21 cellular contexts compared by ENCODE assay signal in genomic region chr5:13498279-13498678, GRCh38.
DNase-seq lines count a peak whose midpoint lies in the region; ATAC-seq and TF ChIP-seq lines count a peak whose summit lies in the region.
"Had no signal": no experiment of that assay in that cellular context is flagged by ENCODE, and none has a peak within 500 bp of the region (broad histone marks: within the 10 kb centered on the region; RNA-seq: fewer than 3 reads in every experiment).

No MANE protein-coding gene starts in this region.

- peaks cover 42% of the 10 kb centered on the region for H3K9me3 Mint-ChIP-seq in Caco-2 (ENCODE audit: unreplicated experiment)
- H3K9me3 Mint-ChIP-seq: GM23338, H9 had no signal

- no peak for TF ChIP-seq EP300 in esophagus muscularis mucosa (IDR thresholded peaks at IDR 0.05)

- DNase-seq in NCI-H748 (lab: John Stamatoyannopoulos, UW; ENCODE audit: unreplicated experiment) (peak; percentile 28), NCI-H748 treated with DMSO at 0.1 percent for 48 hours (lab: John Stamatoyannopoulos, UW) (no peak), Caco-2 (no peak), NCI-H69 (lab: John Stamatoyannopoulos, UW) (peak; percentile 9), esophagus muscularis mucosa (ENCODE audit: extremely low spot score) (peak; percentile 17), activated gamma-delta T cell treated with Interleukin-2 at 50 U/mL for 16 hours (no peak)
- DNase-seq in activated naive CD4-positive, alpha-beta T cell treated with Interleukin-2 at 50 U/mL for 16 hours = no peak
- DNase-seq: CD4-positive, CD25-positive, alpha-beta regulatory T cell; CD8-positive, alpha-beta T cell; DMS 273 treated with DMSO at 0.1 percent for 48 hours; DMS79; EL; GF-D8; H9 had no signal

- H3K4me1 Mint-ChIP-seq in Caco-2 (ENCODE audit: low read depth, unreplicated experiment) = peaks cover 41% of the 10 kb centered on the region
- H3K4me1 Mint-ChIP-seq: B cell; CD4-positive, CD25-positive, alpha-beta regulatory T cell; GM23338; H9 had no signal

- TF ChIP-seq POLR2A in esophagus muscularis mucosa (IDR thresholded peaks at IDR 0.05; ENCODE audit: low read depth) = no peak

- CTCF ChIA-PET in Caco-2 (lab: Charles Lee) = no interaction called here

- no peak overlapping the region for H3K4me3 Mint-ChIP-seq in Caco-2 (ENCODE audit: unreplicated experiment)
- H3K4me3 Mint-ChIP-seq: B cell; CD4-positive, CD25-positive, alpha-beta regulatory T cell; CD8-positive, alpha-beta T cell; GM23338; H9 had no signal

- no peaks in the 10 kb centered on the region for H3K9me3 ChIP-seq in Caco-2
- no peaks in the 10 kb centered on the region for H3K9me3 ChIP-seq in esophagus muscularis mucosa
- H3K9me3 ChIP-seq: BLaER1 had no signal

- H3K36me3 Mint-ChIP-seq in Caco-2 (ENCODE audit: insufficient read depth, unreplicated experiment) = no peaks in the 10 kb centered on the region
- H3K36me3 Mint-ChIP-seq: CD4-positive, CD25-positive, alpha-beta regulatory T cell; CD8-positive, alpha-beta T cell had no signal

- TF ChIP-seq CTCF in Caco-2 (IDR thresholded peaks at IDR 0.05; ENCODE audit: insufficient read depth in 1 of 2, low read depth in 1 of 2, low read length in 1 of 2, severe bottlenecking in 1 of 2, unreplicated experiment in 1 of 2) = no peak
- no peak for TF ChIP-seq CTCF in esophagus muscularis mucosa (IDR thresholded peaks at IDR 0.05)

- no peaks in the 10 kb centered on the region for H3K36me3 ChIP-seq in Caco-2 (ENCODE audit: control insufficient read depth, insufficient read depth, low read length)
- no peaks in the 10 kb centered on the region for H3K36me3 ChIP-seq in esophagus muscularis mucosa
- H3K36me3 ChIP-seq: BLaER1 had no signal

- intact Hi-C loops in Caco-2 (cut with micrococcal nuclease; ENCODE audit: unreplicated experiment) = no loop called here
- intact Hi-C loops in esophagus muscularis mucosa (cut with DNase I) = no loop called here

- H3K4me3 ChIP-seq in Caco-2 (ENCODE audit: low read depth, low read length) (no peak overlapping the region), esophagus muscularis mucosa (no peak overlapping the region)
- H3K4me3 ChIP-seq: BLaER1, GM23338 had no signal

- ATAC-seq in HG02852 (IDR thresholded peaks at IDR 0.05; ENCODE audit: unreplicated experiment) = no peak
- ATAC-seq: CD8-positive, alpha-beta T cell; GM23338; HCT116 had no signal

- no peak overlapping the region for H3K27ac ChIP-seq in esophagus muscularis mucosa (replicated peaks in 1 of 4)
- H3K27ac ChIP-seq: 22Rv1, BLaER1, C4-2B had no signal

- H3K27me3 ChIP-seq in Caco-2 (replicated peaks; ENCODE audit: control insufficient read depth, insufficient read depth, low read length) (no peaks in the 10 kb centered on the region), esophagus muscularis mucosa (peaks cover 0 to 7% (median 0%) of the 10 kb centered on the region in 4 donors)
- H3K27me3 ChIP-seq: BLaER1 had no signal

- POLR2A ChIA-PET in Caco-2 (lab: Charles Lee) = no interaction called here

- H3K27me3 Mint-ChIP-seq in Caco-2 (ENCODE audit: insufficient read depth, unreplicated experiment) = no peaks in the 10 kb centered on the region
- H3K27me3 Mint-ChIP-seq: B cell; CD4-positive, CD25-positive, alpha-beta regulatory T cell had no signal

- BruUV-seq in Caco-2 (replicated peaks; lab: Mats Ljungman, UMichigan) = no TSS peak

- peaks cover 18% of the 10 kb centered on the region for H3K4me1 ChIP-seq in Caco-2
- H3K4me1 ChIP-seq in esophagus muscularis mucosa = no peaks in the 10 kb centered on the region
- H3K4me1 ChIP-seq: BLaER1 had no signal

- peak overlapping the region; percentile 25 for H3K27ac Mint-ChIP-seq in Caco-2 (ENCODE audit: unreplicated experiment)
- H3K27ac Mint-ChIP-seq: B cell; CD4-positive, CD25-positive, alpha-beta regulatory T cell; CD8-positive, alpha-beta T cell; GM23338; H9 had no signal

Comparison
In these comparisons a context has a peak if more than half of its experiments do, and no peak if none do; other contexts are left out.
1. DNase-seq: peak in NCI-H748 (single experiment), NCI-H69 (single experiment) and esophagus muscularis mucosa (single experiment); none in NCI-H748 treated with DMSO at 0.1 percent for 48 hours (single experiment), Caco-2 (0 of 2), activated naive CD4-positive, alpha-beta T cell treated with Interleukin-2 at 50 U/mL for 16 hours (single experiment) and activated gamma-delta T cell treated with Interleukin-2 at 50 U/mL for 16 hours (single experiment).